24 cellular contexts compared by ENCODE assay signal in genomic region chr5:147939431-147940114, GRCh38.
A peak's percentile ranks its signal among the peaks of the same experiment; 100 is the strongest.
DNase-seq lines count a peak whose midpoint lies in the region; ATAC-seq and TF ChIP-seq lines count a peak whose summit lies in the region.
"Had no signal": no experiment of that assay in that cellular context is flagged by ENCODE, and none has a peak within 500 bp of the region (broad histone marks: within the 10 kb centered on the region; RNA-seq: fewer than 3 reads in every experiment).

No MANE protein-coding gene starts in this region.

- H3K9me3 Mint-ChIP-seq in stimulated activated effector memory CD8-positive, alpha-beta T cell treated with anti-CD3 and anti-CD28 coated beads, Interleukin-12 subunit alpha, Interleukin-12 subunit beta, amount 100 ng/mL, for 72 hours = no peaks in the 10 kb centered on the region

- ATAC-seq in stimulated activated effector memory CD8-positive, alpha-beta T cell treated with anti-CD3 and anti-CD28 coated beads, Interleukin-12 subunit alpha, Interleukin-12 subunit beta, amount 100 ng/mL, for 72 hours = peak; percentile 16
- ATAC-seq in GM19035 (IDR thresholded peaks at IDR 0.05; ENCODE audit: unreplicated experiment) (no peak), GM21825 (IDR thresholded peaks at IDR 0.05; ENCODE audit: unreplicated experiment) (no peak)
- ATAC-seq: GM12878; heart left ventricle; naive thymus-derived CD4-positive, alpha-beta T cell; right cardiac atrium had no signal

- H3K27ac Mint-ChIP-seq in stimulated activated effector memory CD8-positive, alpha-beta T cell treated with anti-CD3 and anti-CD28 coated beads, Interleukin-12 subunit alpha, Interleukin-12 subunit beta, amount 100 ng/mL, for 72 hours = no peak overlapping the region
- H3K27ac Mint-ChIP-seq: B cell; HFFc6; naive thymus-derived CD4-positive, alpha-beta T cell had no signal

- no peak overlapping the region for H3K4me3 ChIP-seq in epithelial cell of esophagus (ENCODE audit: low read length)
- H3K4me3 ChIP-seq: GM12878, heart left ventricle, ovary, tibial nerve had no signal

- no peak overlapping the region for H3K4me3 Mint-ChIP-seq in stimulated activated effector memory CD8-positive, alpha-beta T cell treated with anti-CD3 and anti-CD28 coated beads, Interleukin-12 subunit alpha, Interleukin-12 subunit beta, amount 100 ng/mL, for 72 hours
- H3K4me3 Mint-ChIP-seq: B cell; HFFc6; naive thymus-derived CD4-positive, alpha-beta T cell had no signal

- no peaks in the 10 kb centered on the region for H3K36me3 Mint-ChIP-seq in stimulated activated effector memory CD8-positive, alpha-beta T cell treated with anti-CD3 and anti-CD28 coated beads, Interleukin-12 subunit alpha, Interleukin-12 subunit beta, amount 100 ng/mL, for 72 hours
- H3K36me3 Mint-ChIP-seq: naive thymus-derived CD4-positive, alpha-beta T cell had no signal

- DNase-seq in NCI-H187 treated with DMSO at 0.1 percent for 48 hours (lab: John Stamatoyannopoulos, UW) (peak; percentile 27), NCI-H187 (lab: John Stamatoyannopoulos, UW) (no peak), NCI-H69 (lab: John Stamatoyannopoulos, UW) (peak; percentile 32), epithelial cell of esophagus (ENCODE audit: low read depth) (peak; percentile 79), DMS153 treated with DMSO at 0.1 percent for 48 hours (lab: John Stamatoyannopoulos, UW; ENCODE audit: unreplicated experiment) (no peak)
- DNase-seq in stimulated activated effector memory CD8-positive, alpha-beta T cell treated with anti-CD3 and anti-CD28 coated beads, Interleukin-12 subunit alpha, Interleukin-12 subunit beta, amount 100 ng/mL, for 72 hours (ENCODE audit: low spot score in 2 of 2) = no peak
- DNase-seq: activated CD4-positive, alpha-beta T cell treated with anti-CD3 and anti-CD28 coated beads, Interleukin-2, amount 50 U/mL, for 48 hours; activated naive CD4-positive, alpha-beta T cell treated with Interleukin-2 at 50 U/mL for 16 hours; activated T-cell treated with anti-CD3 and anti-CD28 coated beads for 4 hours; heart left ventricle; HFFc6; naive thymus-derived CD4-positive, alpha-beta T cell; NCI-H1436; NCI-H446 treated with DMSO at 0.1 percent for 48 hours; ovary; right cardiac atrium; Right ventricle myocardium superior; stimulated activated naive CD4-positive, alpha-beta T cell; WERI-Rb-1 had no signal

- no peak for TF ChIP-seq CTCF in epithelial cell of esophagus (IDR thresholded peaks at IDR 0.05; ENCODE audit: insufficient read depth, low read depth, low read length, missing control alignments)

- no peaks in the 10 kb centered on the region for H3K4me1 Mint-ChIP-seq in stimulated activated effector memory CD8-positive, alpha-beta T cell treated with anti-CD3 and anti-CD28 coated beads, Interleukin-12 subunit alpha, Interleukin-12 subunit beta, amount 100 ng/mL, for 72 hours
- H3K4me1 Mint-ChIP-seq: B cell; naive thymus-derived CD4-positive, alpha-beta T cell had no signal

Comparison
In these comparisons a context has a peak if more than half of its experiments do, and no peak if none do; other contexts are left out.
1. DNase-seq: peak in NCI-H187 treated with DMSO at 0.1 percent for 48 hours (single experiment), NCI-H69 (single experiment) and epithelial cell of esophagus (single experiment); none in NCI-H187 (0 of 2), stimulated activated effector memory CD8-positive, alpha-beta T cell treated with anti-CD3 and anti-CD28 coated beads, Interleukin-12 subunit alpha, Interleukin-12 subunit beta, amount 100 ng/mL, for 72 hours (0 of 2) and DMS153 treated with DMSO at 0.1 percent for 48 hours (single experiment).